Comparison of ENCODE assay signal across 8 cellular contexts in the genomic region with DNA sequence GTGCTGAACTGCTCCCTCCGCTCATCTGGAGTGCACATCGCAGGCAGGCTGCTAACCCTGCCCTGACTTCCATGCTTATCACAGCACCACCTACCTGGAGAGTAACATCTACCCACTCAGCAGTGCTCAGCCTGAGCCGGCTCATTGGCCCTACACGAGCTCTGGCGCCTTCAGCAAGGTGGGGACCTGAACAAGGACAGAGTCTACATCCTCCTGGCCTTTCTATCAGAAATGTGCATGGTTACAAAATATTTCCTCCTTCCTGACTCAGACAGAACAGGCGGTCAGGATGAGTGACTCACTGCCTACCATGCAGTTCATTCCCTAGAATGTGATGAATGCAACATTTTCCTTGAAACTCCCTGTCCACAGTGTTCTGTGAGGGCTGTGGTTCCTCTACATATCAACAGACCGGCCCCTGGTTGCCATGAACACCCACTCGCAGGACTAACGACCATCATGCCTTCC. TPM values are rescaled to one million over a fixed set of nuclear protein-coding genes. Genes with fewer than 3 reads are reported as not detected.
DNase-seq lines count a peak whose midpoint lies in the region; ATAC-seq lines count a peak whose summit lies in the region.

No MANE protein-coding gene starts in this region.

- ATAC-seq in Right ventricle myocardium superior (ENCODE audit: poor library complexity) (peak; percentile 40), GM19023 (IDR thresholded peaks at IDR 0.05; ENCODE audit: unreplicated experiment) (no peak), HG03469 (IDR thresholded peaks at IDR 0.05; ENCODE audit: unreplicated experiment) (no peak), GM18907 (IDR thresholded peaks at IDR 0.05; ENCODE audit: unreplicated experiment) (no peak)

- DNase-seq in HCEC 1CT (peak; percentile 89), T1000 (lab: John Stamatoyannopoulos, UW) (peak; percentile 36), Right ventricle myocardium superior (no peak), T-helper 1 cell (no peak)

- intact Hi-C loops in Right ventricle myocardium superior (cut with DNase I): no loop called here

- H3K27ac ChIP-seq in skin epidermis: peak overlapping the region in 18 of 21 experiments; percentile 15 to 80 (median 62)

- no peak overlapping the region for H3K4me3 ChIP-seq in skin epidermis

RNA-seq across cellular contexts. Expression of a gene that starts 53.1 kb away (rescaled TPM):
- 110 TPM for total RNA-seq in Right ventricle myocardium superior

Comparison
In these comparisons a context has a peak if more than half of its experiments do, and no peak if none do; other contexts are left out.
1. DNase-seq: peak in HCEC 1CT (single experiment) and T1000 (single experiment); none in Right ventricle myocardium superior (single experiment) and T-helper 1 cell (0 of 5).